ENCODE assay signal across 3 cellular contexts in the genomic region with DNA sequence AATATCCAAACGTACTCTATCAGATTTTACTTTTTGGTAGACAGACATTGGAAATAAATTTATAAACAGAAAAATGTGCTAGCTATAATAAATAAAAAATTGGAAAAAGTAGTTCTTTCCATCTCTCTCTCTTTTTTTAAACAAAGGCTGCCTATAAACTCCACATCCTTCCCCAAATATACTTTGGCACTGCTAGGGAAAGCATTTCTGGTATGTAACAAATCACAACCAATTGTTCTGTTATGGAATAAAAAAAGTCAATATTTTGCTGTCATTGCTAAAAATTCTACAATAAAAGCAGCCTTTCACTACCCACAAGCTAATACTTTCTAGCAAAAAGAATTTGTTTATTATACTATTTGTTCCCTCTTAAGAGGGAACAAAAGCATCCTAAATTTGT.
TF ChIP-seq lines count a peak whose summit lies in the region.

No MANE protein-coding gene starts in this region.

TF ChIP-seq in A549, 52 proteins besides CTCF, POLR2A, EP300 and RAD21 (continued from another document):
- TF ChIP-seq, protein P1, sequence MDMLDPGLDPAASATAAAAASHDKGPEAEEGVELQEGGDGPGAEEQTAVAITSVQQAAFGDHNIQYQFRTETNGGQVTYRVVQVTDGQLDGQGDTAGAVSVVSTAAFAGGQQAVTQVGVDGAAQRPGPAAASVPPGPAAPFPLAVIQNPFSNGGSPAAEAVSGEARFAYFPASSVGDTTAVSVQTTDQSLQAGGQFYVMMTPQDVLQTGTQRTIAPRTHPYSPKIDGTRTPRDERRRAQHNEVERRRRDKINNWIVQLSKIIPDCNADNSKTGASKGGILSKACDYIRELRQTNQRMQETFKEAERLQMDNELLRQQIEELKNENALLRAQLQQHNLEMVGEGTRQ (IDR thresholded peaks at IDR 0.05): no peak
- TF ChIP-seq ZFP36 (IDR thresholded peaks at IDR 0.05; ENCODE audit: borderline replicate concordance, partially characterized antibody): no peak

TF ChIP-seq in IMR-90, 13 proteins besides CTCF, POLR2A, EP300 and RAD21:
- TF ChIP-seq, protein P2, sequence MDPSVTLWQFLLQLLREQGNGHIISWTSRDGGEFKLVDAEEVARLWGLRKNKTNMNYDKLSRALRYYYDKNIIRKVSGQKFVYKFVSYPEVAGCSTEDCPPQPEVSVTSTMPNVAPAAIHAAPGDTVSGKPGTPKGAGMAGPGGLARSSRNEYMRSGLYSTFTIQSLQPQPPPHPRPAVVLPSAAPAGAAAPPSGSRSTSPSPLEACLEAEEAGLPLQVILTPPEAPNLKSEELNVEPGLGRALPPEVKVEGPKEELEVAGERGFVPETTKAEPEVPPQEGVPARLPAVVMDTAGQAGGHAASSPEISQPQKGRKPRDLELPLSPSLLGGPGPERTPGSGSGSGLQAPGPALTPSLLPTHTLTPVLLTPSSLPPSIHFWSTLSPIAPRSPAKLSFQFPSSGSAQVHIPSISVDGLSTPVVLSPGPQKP (IDR thresholded peaks at IDR 0.05; ENCODE audit: borderline replicate concordance, low read depth, low read length): no peak
- TF ChIP-seq MAFK (IDR thresholded peaks at IDR 0.05; ENCODE audit: low read depth, low read length): no peak
- TF ChIP-seq SMC3 (IDR thresholded peaks at IDR 0.05; ENCODE audit: low read depth, low read length): no peak
- TF ChIP-seq BHLHE40 (IDR thresholded peaks at IDR 0.05; ENCODE audit: low read depth, low read length): no peak
- TF ChIP-seq FOS (IDR thresholded peaks at IDR 0.05; ENCODE audit: low read depth, low read length): no peak
- TF ChIP-seq, protein P1 (IDR thresholded peaks at IDR 0.05; ENCODE audit: low read depth, low read length): no peak
- no peak for TF ChIP-seq MXI1 (IDR thresholded peaks at IDR 0.05; ENCODE audit: borderline replicate concordance, low read depth, low read length)
- TF ChIP-seq RFX5 (IDR thresholded peaks at IDR 0.05; ENCODE audit: low read depth, low read length): no peak
- no peak for TF ChIP-seq MAZ (IDR thresholded peaks at IDR 0.05; ENCODE audit: borderline replicate concordance, low read depth, low read length)
- TF ChIP-seq NFE2L2 (IDR thresholded peaks at IDR 0.05; ENCODE audit: low read depth, low read length): no peak
- TF ChIP-seq CHD1 (IDR thresholded peaks at IDR 0.05; ENCODE audit: low read depth, low read length): no peak
- no peak for TF ChIP-seq CEBPB (IDR thresholded peaks at IDR 0.05; ENCODE audit: low read depth, low read length)
- TF ChIP-seq RCOR1 (IDR thresholded peaks at IDR 0.05; ENCODE audit: insufficient replicate concordance, low read length): no peak

TF ChIP-seq in HepG2, 621 proteins besides CTCF, POLR2A, EP300 and RAD21 (continued from another document):
- TF ChIP-seq, protein P3, sequence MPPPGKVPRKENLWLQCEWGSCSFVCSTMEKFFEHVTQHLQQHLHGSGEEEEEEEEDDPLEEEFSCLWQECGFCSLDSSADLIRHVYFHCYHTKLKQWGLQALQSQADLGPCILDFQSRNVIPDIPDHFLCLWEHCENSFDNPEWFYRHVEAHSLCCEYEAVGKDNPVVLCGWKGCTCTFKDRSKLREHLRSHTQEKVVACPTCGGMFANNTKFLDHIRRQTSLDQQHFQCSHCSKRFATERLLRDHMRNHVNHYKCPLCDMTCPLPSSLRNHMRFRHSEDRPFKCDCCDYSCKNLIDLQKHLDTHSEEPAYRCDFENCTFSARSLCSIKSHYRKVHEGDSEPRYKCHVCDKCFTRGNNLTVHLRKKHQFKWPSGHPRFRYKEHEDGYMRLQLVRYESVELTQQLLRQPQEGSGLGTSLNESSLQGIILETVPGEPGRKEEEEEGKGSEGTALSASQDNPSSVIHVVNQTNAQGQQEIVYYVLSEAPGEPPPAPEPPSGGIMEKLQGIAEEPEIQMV (CRISPR knock-in tag; IDR thresholded peaks at IDR 0.05; ENCODE audit: low read depth): no peak
